In the genomic region with DNA sequence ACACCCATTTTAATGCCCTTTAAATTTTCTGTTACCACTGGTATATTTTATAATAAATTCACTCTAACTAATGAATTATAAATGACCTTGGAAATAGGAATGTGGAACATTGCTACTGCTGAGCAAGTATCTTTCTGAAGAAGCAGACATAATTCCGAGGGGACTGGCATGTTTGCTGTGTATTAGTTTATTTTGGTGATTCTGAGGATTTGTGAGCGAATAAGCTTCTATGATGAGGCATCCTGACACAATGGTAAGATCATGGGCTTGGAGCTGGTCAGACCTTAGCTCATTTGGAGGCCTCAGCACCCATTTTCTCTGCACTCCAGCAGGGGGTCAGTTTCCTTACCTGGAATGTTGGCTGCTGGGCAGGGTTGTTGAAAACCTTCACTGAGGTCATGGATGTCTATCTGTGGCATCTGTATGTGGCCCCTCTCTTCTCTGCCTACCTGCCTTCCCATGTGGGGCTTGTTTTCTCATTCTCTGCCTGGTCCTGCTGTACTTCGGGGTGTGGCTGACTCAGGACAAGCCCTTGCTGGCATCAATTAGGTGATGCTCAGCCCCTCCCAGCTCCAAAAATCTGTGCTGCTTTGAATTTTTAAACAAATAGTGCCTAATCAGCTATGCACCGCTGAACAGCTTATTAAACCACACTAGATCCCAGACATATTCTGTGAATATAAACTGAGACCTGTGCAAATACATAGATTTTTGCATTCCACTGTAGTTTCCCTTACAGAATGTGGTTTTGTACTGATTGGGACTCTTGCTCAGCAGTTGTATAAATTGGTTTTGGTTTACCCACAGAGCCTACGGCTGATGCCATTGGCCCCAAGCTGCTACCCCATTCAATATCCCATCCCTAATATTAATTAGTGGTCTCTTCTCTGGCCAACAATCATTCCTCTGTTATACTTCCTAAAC, we compare ENCODE assay signal across 16 cellular contexts. TPM values are rescaled to one million over a fixed set of nuclear protein-coding genes. Genes with fewer than 3 reads are reported as not detected.
DNase-seq lines count a peak whose midpoint lies in the region; ATAC-seq, FAIRE-seq and TF ChIP-seq lines count a peak whose summit lies in the region.
"Had no signal": no experiment of that assay in that cellular context is flagged by ENCODE, and none has a peak within 500 bp of the region (broad histone marks: within the 10 kb centered on the region; RNA-seq: fewer than 3 reads in every experiment).

No MANE protein-coding gene starts in this region.

- H3K36me3 ChIP-seq in KMS-11 (ENCODE audit: insufficient read depth), result no peaks in the 10 kb centered on the region
- H3K36me3 ChIP-seq in astrocyte (ENCODE audit: insufficient read depth, low read length), result no peaks in the 10 kb centered on the region
- H3K36me3 ChIP-seq in pancreas, result no peaks in the 10 kb centered on the region
- H3K36me3 ChIP-seq: colonic mucosa had no signal

- H3K36me3 Mint-ChIP-seq in astrocyte (ENCODE audit: low read depth, unreplicated experiment), result no peaks in the 10 kb centered on the region
- peaks cover 4% of the 10 kb centered on the region for H3K36me3 Mint-ChIP-seq in progenitor cell of endocrine pancreas (ENCODE audit: insufficient read depth)

- H3K27me3 Mint-ChIP-seq in astrocyte (ENCODE audit: low read depth, unreplicated experiment), result no peaks in the 10 kb centered on the region
- H3K27me3 Mint-ChIP-seq in progenitor cell of endocrine pancreas, result no peaks in the 10 kb centered on the region

- H3K27ac ChIP-seq in KMS-11 (peak overlapping the region; percentile 54), astrocyte (ENCODE audit: low read depth, low read length) (no peak overlapping the region), pancreas (no peak overlapping the region)
- H3K27ac ChIP-seq: A549, colonic mucosa, epithelial cell of prostate had no signal

- TF ChIP-seq CTCF in KMS-11 (conservative IDR thresholded peaks at IDR 0.05; ENCODE audit: low read depth, low read length), result no peak
- TF ChIP-seq CTCF in astrocyte (IDR thresholded peaks at IDR 0.05; ENCODE audit: insufficient read depth, low read depth, low read length), result no peak
- no peak for TF ChIP-seq CTCF in progenitor cell of endocrine pancreas (IDR thresholded peaks at IDR 0.05; ENCODE audit: unreplicated experiment)
- TF ChIP-seq CTCF in GM10248 (IDR thresholded peaks at IDR 0.05; ENCODE audit: control extremely low read depth, extremely low read depth, low read depth, missing control alignments), result no peak
- TF ChIP-seq CTCF in pancreas (IDR thresholded peaks at IDR 0.05), result no peak

- no peak overlapping the region for H3K4me3 ChIP-seq in KMS-11 (IDR thresholded peaks at IDR 0.05; ENCODE audit: insufficient read depth, low read depth, low read length)
- no peak overlapping the region for H3K4me3 ChIP-seq in astrocyte (ENCODE audit: insufficient read depth, low read depth, low read length)
- no peak overlapping the region for H3K4me3 ChIP-seq in pancreas
- H3K4me3 ChIP-seq: A549, colonic mucosa had no signal

- no peaks in the 10 kb centered on the region for H3K9me3 Mint-ChIP-seq in astrocyte (ENCODE audit: unreplicated experiment)
- no peaks in the 10 kb centered on the region for H3K9me3 Mint-ChIP-seq in progenitor cell of endocrine pancreas (ENCODE audit: low read depth)

- 74 to 76% methylated on average over 5 of the region's 5 CpGs for WGBS in pancreas, 2 donors

- H3K4me1 ChIP-seq in KMS-11 (ENCODE audit: low read depth, poor library complexity, severe bottlenecking) (peaks cover 93% of the 10 kb centered on the region), astrocyte (ENCODE audit: insufficient read depth, low read length) (peaks cover 12% of the 10 kb centered on the region), pancreas (peaks cover 11 to 41% (median 29%) of the 10 kb centered on the region in 3 donors)
- H3K4me1 ChIP-seq: colonic mucosa had no signal

- FAIRE-seq in astrocyte (lab: Jason Lieb, UNC), result no peak
- no peak for FAIRE-seq in pancreas (lab: Jason Lieb, UNC)
- FAIRE-seq: A549 had no signal

- H2AFZ ChIP-seq in KMS-11 (ENCODE audit: low read depth), result no peak overlapping the region
- no peak overlapping the region for H2AFZ ChIP-seq in astrocyte (ENCODE audit: low read depth, low read length)

- H3K4me1 Mint-ChIP-seq in astrocyte (ENCODE audit: low read depth, unreplicated experiment), result peaks cover 54% of the 10 kb centered on the region
- peaks cover 34% of the 10 kb centered on the region for H3K4me1 Mint-ChIP-seq in progenitor cell of endocrine pancreas (ENCODE audit: low read depth)

- H3K9ac ChIP-seq in KMS-11 (no peak overlapping the region), astrocyte (ENCODE audit: low read length) (no peak overlapping the region)
- H3K9ac ChIP-seq: SK-N-SH had no signal

- no peaks in the 10 kb centered on the region for H3K27me3 ChIP-seq in KMS-11 (ENCODE audit: insufficient read depth, low read depth)
- H3K27me3 ChIP-seq in astrocyte (ENCODE audit: insufficient read depth, low read length), result no peaks in the 10 kb centered on the region
- H3K27me3 ChIP-seq in pancreas, result no peaks in the 10 kb centered on the region
- H3K27me3 ChIP-seq: colonic mucosa had no signal

- DNase-seq in NCI-H748 (lab: John Stamatoyannopoulos, UW; ENCODE audit: unreplicated experiment) (peak; percentile 39), NCI-H748 treated with DMSO at 0.1 percent for 48 hours (lab: John Stamatoyannopoulos, UW) (no peak), astrocyte (ENCODE audit: low read depth) (no peak), progenitor cell of endocrine pancreas (ENCODE audit: low spot score, unreplicated experiment) (no peak), GM10248 (ENCODE audit: extremely low spot score) (no peak), pancreas (no peak)
- no peak for DNase-seq in stimulated activated CD4-positive, alpha-beta T cell treated with anti-CD3 and anti-CD28 coated beads, Interleukin-12 subunit alpha, Interleukin-12 subunit beta, amount 100 ng/mL, for 4 hours
- DNase-seq: amygdala, colonic mucosa, left cardiac atrium, NCI-H1105, PC-3, SK-N-SH had no signal

- intact Hi-C loops in pancreas (cut with DNase I), result loop anchor here in 1 of 3 donors (10.0 kb wide), 1 partner anchor 157 kb away; no protein-coding TSS in a partner anchor

- POLR2A ChIA-PET in GM10248 (lab: Yijun Ruan, JAX), result interaction anchor here (0.6 kb wide), 1 partner anchor 1421 kb away, joined by 3 read pairs; no protein-coding TSS in a partner anchor

- peak overlapping the region; percentile 89 for H3K4me2 ChIP-seq in KMS-11
- no peak overlapping the region for H3K4me2 ChIP-seq in astrocyte (ENCODE audit: low read length)
- H3K4me2 ChIP-seq: A549, SK-N-SH had no signal

- H3K4me3 Mint-ChIP-seq in astrocyte (ENCODE audit: unreplicated experiment), result no peak overlapping the region
- H3K4me3 Mint-ChIP-seq in progenitor cell of endocrine pancreas (ENCODE audit: low read depth), result no peak overlapping the region

- H3K79me2 ChIP-seq in KMS-11 (ENCODE audit: insufficient read depth, low read depth), result peaks cover 100% of the 10 kb centered on the region
- H3K79me2 ChIP-seq in astrocyte (ENCODE audit: insufficient read depth, low read length), result peaks cover 100% of the 10 kb centered on the region

- H3K27ac Mint-ChIP-seq in astrocyte (ENCODE audit: unreplicated experiment) (peak overlapping the region; percentile 55), progenitor cell of endocrine pancreas (peak overlapping the region; percentile 62)

- no peak for ATAC-seq in pancreas
- ATAC-seq: A549, left cardiac atrium, PC-3 had no signal

- H4K20me1 ChIP-seq in KMS-11 (ENCODE audit: insufficient read depth) (peaks cover 39% of the 10 kb centered on the region; the same call in 1 of the 2 replicates), astrocyte (ENCODE audit: insufficient read depth, low read length) (peaks cover 97% of the 10 kb centered on the region)

- CTCF ChIA-PET in GM10248 (lab: Yijun Ruan, JAX), result interaction anchor here (0.6 to 2.3 kb wide), 8 partner anchors 8 to 223 kb away, joined by 3 to 10 read pairs (median 3); no protein-coding TSS in a partner anchor

- no peaks in the 10 kb centered on the region for H3K9me3 ChIP-seq in astrocyte (ENCODE audit: insufficient read depth, low read depth, low read length)
- no peaks in the 10 kb centered on the region for H3K9me3 ChIP-seq in pancreas
- H3K9me3 ChIP-seq: A549, colonic mucosa, SK-N-SH had no signal

RNA-seq across cellular contexts. Expression of gene ARID1B, which starts 10.7 kb away (rescaled TPM):
- total RNA-seq in astrocyte, result 75.4 and 78.2 TPM in 2 replicates
- total RNA-seq in progenitor cell of endocrine pancreas, result 152 and 153 TPM in 2 replicates
- 10 to 100 TPM; 32.1 to 68.0 (median 43.7) TPM for total RNA-seq in pancreas
- 10 to 100 TPM; 16.2 to 16.4 TPM for polyA plus RNA-seq in pancreas
